In genomic region chrY:14301552-14301951, GRCh38 we compare ENCODE assay signal across 20 cellular contexts.
DNase-seq lines count a peak whose midpoint lies in the region; ATAC-seq, FAIRE-seq and TF ChIP-seq lines count a peak whose summit lies in the region.
"Had no signal": no experiment of that assay in that cellular context is flagged by ENCODE, and none has a peak within 500 bp of the region (broad histone marks: within the 10 kb centered on the region; RNA-seq: fewer than 3 reads in every experiment).

No MANE protein-coding gene starts in this region.

- no peak overlapping the region for H3K18ac ChIP-seq in mesenchymal stem cell (ENCODE audit: low read depth in 1 of 2, low read length in 2 of 2)

- H3K27ac Mint-ChIP-seq in activated naive CD4-positive, alpha-beta T cell treated with anti-CD3 and anti-CD28 coated beads, Interleukin-2, amount 10 ng/mL, durations not matched to agents 7 days and 5 days: no peak overlapping the region
- H3K27ac Mint-ChIP-seq: CD14-positive monocyte, GM23338 had no signal

- ATAC-seq in DND-41 (ENCODE audit: insufficient read depth, low read depth): 0 out of 3 replicates have a peak, but pooled peaks have one; percentile 18
- ATAC-seq: GM23338 had no signal

- no peak overlapping the region for H3K23ac ChIP-seq in mesenchymal stem cell (ENCODE audit: low read length in 2 of 2)

- H3K27me3 ChIP-seq in DND-41 (ENCODE audit: insufficient read depth, low read length, poor library complexity): no peaks in the 10 kb centered on the region
- H3K27me3 ChIP-seq in mesenchymal stem cell (ENCODE audit: control insufficient read depth in 1 of 2, insufficient read depth in 1 of 2, low read length in 2 of 2): no peaks in the 10 kb centered on the region
- no peaks in the 10 kb centered on the region for H3K27me3 ChIP-seq in sigmoid colon
- H3K27me3 ChIP-seq: Peyer's patch had no signal

- H3K4me3 ChIP-seq in DND-41 (ENCODE audit: low read depth in 1 of 2, low read length in 2 of 2) (no peak overlapping the region), mesenchymal stem cell (ENCODE audit: insufficient read depth in 1 of 2, low read depth in 1 of 2, low read length in 2 of 2) (no peak overlapping the region), sigmoid colon (no peak overlapping the region)
- H3K4me3 ChIP-seq: GM23338, Peyer's patch had no signal

- no peaks in the 10 kb centered on the region for H3K36me3 Mint-ChIP-seq in activated naive CD4-positive, alpha-beta T cell treated with anti-CD3 and anti-CD28 coated beads, Interleukin-2, amount 10 ng/mL, durations not matched to agents 7 days and 5 days
- H3K36me3 Mint-ChIP-seq: CD14-positive monocyte had no signal

- peak; percentile 8 for DNase-seq in activated naive CD4-positive, alpha-beta T cell treated with Interleukin-2 at 50 U/mL for 16 hours
- DNase-seq in activated naive CD4-positive, alpha-beta T cell treated with anti-CD3 and anti-CD28 coated beads, Interleukin-2, amount 10 ng/mL, durations not matched to agents 7 days and 5 days: no peak
- DNase-seq in DND-41: no peak
- DNase-seq in RCC 7860 (ENCODE audit: low spot score): peak; percentile 11
- DNase-seq in mesenchymal stem cell: peak; percentile 14
- DNase-seq in NCI-H128 (lab: John Stamatoyannopoulos, UW; ENCODE audit: unreplicated experiment): no peak
- DNase-seq in sigmoid colon: no peak
- DNase-seq: ACHN, AML-193, DMS 273 treated with DMSO at 0.1 percent for 48 hours, IMR-90, Kasumi-1, NCI-H1105, NCI-H187, NCI-H226, NCI-H524 treated with DMSO at 0.1 percent for 48 hours, Peyer's patch had no signal

- CTCF ChIA-PET in activated naive CD4-positive, alpha-beta T cell treated with anti-CD3 and anti-CD28 coated beads, Interleukin-2, amount 10 ng/mL, durations not matched to agents 7 days and 5 days (lab: Charles Lee): no interaction called here

- 79% methylated on average over 2 of the region's 3 CpGs for WGBS in mesenchymal stem cell
- WGBS in sigmoid colon, 2 donors: 69 to 72% methylated on average over 3 of the region's 3 CpGs

- H3K4me2 ChIP-seq in DND-41 (ENCODE audit: insufficient read depth, low read length): 0 out of 2 replicates have a peak overlapping the region, but pooled peaks have one; percentile 57
- no peak overlapping the region for H3K4me2 ChIP-seq in mesenchymal stem cell (ENCODE audit: low read length, poor library complexity, severe bottlenecking)
- H3K4me2 ChIP-seq: GM23338 had no signal

- TF ChIP-seq CTCF in DND-41 (IDR thresholded peaks at IDR 0.05; ENCODE audit: borderline replicate concordance, extremely low read depth, low read length, poor library complexity, severe bottlenecking) (no peak), sigmoid colon (IDR thresholded peaks at IDR 0.05) (no peak)

- H3K14ac ChIP-seq in mesenchymal stem cell (ENCODE audit: low read length in 2 of 2): no peak overlapping the region

- peaks cover 15% of the 10 kb centered on the region for H3K4me1 Mint-ChIP-seq in activated naive CD4-positive, alpha-beta T cell treated with anti-CD3 and anti-CD28 coated beads, Interleukin-2, amount 10 ng/mL, durations not matched to agents 7 days and 5 days
- H3K4me1 Mint-ChIP-seq: CD14-positive monocyte, GM23338 had no signal

- TF ChIP-seq POLR2A in sigmoid colon (IDR thresholded peaks at IDR 0.05): no peak

- no peak overlapping the region for H2AK5ac ChIP-seq in mesenchymal stem cell (ENCODE audit: low read length, severe bottlenecking)

- FAIRE-seq in RCC 7860 (lab: Jason Lieb, UNC): peak; percentile 71
- FAIRE-seq: GM12892 had no signal

- H3K9me3 Mint-ChIP-seq in activated naive CD4-positive, alpha-beta T cell treated with anti-CD3 and anti-CD28 coated beads, Interleukin-2, amount 10 ng/mL, durations not matched to agents 7 days and 5 days: no peaks in the 10 kb centered on the region
- H3K9me3 Mint-ChIP-seq: GM23338 had no signal

- H4K20me1 ChIP-seq in DND-41 (ENCODE audit: insufficient read depth, low read length): no peaks in the 10 kb centered on the region

- H2BK5ac ChIP-seq in mesenchymal stem cell (ENCODE audit: low read depth, low read length, poor library complexity, severe bottlenecking): no peak overlapping the region

- H3K4me1 ChIP-seq in DND-41 (ENCODE audit: insufficient read depth, low read length) (peaks cover 40% of the 10 kb centered on the region), mesenchymal stem cell (ENCODE audit: control insufficient read depth, insufficient read depth, low read depth, low read length) (no peaks in the 10 kb centered on the region), sigmoid colon (no peaks in the 10 kb centered on the region)
- H3K4me1 ChIP-seq: Peyer's patch had no signal

- peak overlapping the region; percentile 80 for H3K27ac ChIP-seq in DND-41 (ENCODE audit: low read length)
- H3K27ac ChIP-seq in mesenchymal stem cell (ENCODE audit: low read length, poor library complexity, severe bottlenecking): no peak overlapping the region
- H3K27ac ChIP-seq in sigmoid colon: no peak overlapping the region
- H3K27ac ChIP-seq: Peyer's patch had no signal

- H3K9ac ChIP-seq in DND-41 (ENCODE audit: low read depth, low read length) (peak overlapping the region; percentile 48), mesenchymal stem cell (ENCODE audit: low read length) (no peak overlapping the region)

- H2BK12ac ChIP-seq in mesenchymal stem cell (ENCODE audit: low read length in 2 of 2): no peak overlapping the region

- no peaks in the 10 kb centered on the region for H3K36me3 ChIP-seq in DND-41 (ENCODE audit: insufficient read depth, low read length)
- H3K36me3 ChIP-seq in mesenchymal stem cell (ENCODE audit: control insufficient read depth in 1 of 2, insufficient read depth in 2 of 2, low read depth in 1 of 2, low read length in 2 of 2): no peaks in the 10 kb centered on the region
- no peaks in the 10 kb centered on the region for H3K36me3 ChIP-seq in sigmoid colon
- H3K36me3 ChIP-seq: Peyer's patch had no signal

- no peak overlapping the region for H4K91ac ChIP-seq in mesenchymal stem cell (ENCODE audit: low read length)

- no peaks in the 10 kb centered on the region for H3K79me1 ChIP-seq in mesenchymal stem cell (replicated peaks; ENCODE audit: low read length, poor library complexity, severe bottlenecking)

- H3K4ac ChIP-seq in mesenchymal stem cell (ENCODE audit: low read depth in 1 of 2, low read length in 2 of 2): no peak overlapping the region

- H3K9me3 ChIP-seq in DND-41 (ENCODE audit: insufficient read depth, low read length, severe bottlenecking): peaks cover 2% of the 10 kb centered on the region
- no peaks in the 10 kb centered on the region for H3K9me3 ChIP-seq in mesenchymal stem cell (ENCODE audit: control insufficient read depth, low read length)
- no peaks in the 10 kb centered on the region for H3K9me3 ChIP-seq in sigmoid colon
- H3K9me3 ChIP-seq: Peyer's patch had no signal

- no peak overlapping the region for H2BK120ac ChIP-seq in mesenchymal stem cell (ENCODE audit: low read depth, low read length)

- H2BK15ac ChIP-seq in mesenchymal stem cell (ENCODE audit: low read depth, poor library complexity, severe bottlenecking): no peak overlapping the region

- H3K4me3 Mint-ChIP-seq in activated naive CD4-positive, alpha-beta T cell treated with anti-CD3 and anti-CD28 coated beads, Interleukin-2, amount 10 ng/mL, durations not matched to agents 7 days and 5 days: no peak overlapping the region
- H3K4me3 Mint-ChIP-seq: CD14-positive monocyte, GM23338 had no signal

- H2AFZ ChIP-seq in DND-41 (ENCODE audit: low read depth, low read length): peak overlapping the region; percentile 42; the same call in 1 of the 2 replicates
- H2AFZ ChIP-seq in mesenchymal stem cell (ENCODE audit: low read depth, low read length): no peak overlapping the region
- H2AFZ ChIP-seq: GM23338 had no signal

- no peak overlapping the region for H4K8ac ChIP-seq in mesenchymal stem cell (ENCODE audit: low read length)

- no peaks in the 10 kb centered on the region for H3K79me2 ChIP-seq in DND-41 (ENCODE audit: insufficient read depth, low read length)

- no peak for TF ChIP-seq EP300 in sigmoid colon (IDR thresholded peaks at IDR 0.05)

- intact Hi-C loops in sigmoid colon (cut with DNase I): no loop called here

- no peaks in the 10 kb centered on the region for H3K27me3 Mint-ChIP-seq in activated naive CD4-positive, alpha-beta T cell treated with anti-CD3 and anti-CD28 coated beads, Interleukin-2, amount 10 ng/mL, durations not matched to agents 7 days and 5 days

Comparison
In these comparisons a context has a peak if more than half of its experiments do, and no peak if none do; other contexts are left out.
1. DNase-seq: peak in activated naive CD4-positive, alpha-beta T cell treated with Interleukin-2 at 50 U/mL for 16 hours (single experiment), RCC 7860 (single experiment) and mesenchymal stem cell (single experiment); none in activated naive CD4-positive, alpha-beta T cell treated with anti-CD3 and anti-CD28 coated beads, Interleukin-2, amount 10 ng/mL, durations not matched to agents 7 days and 5 days (single experiment), DND-41 (single experiment), NCI-H128 (single experiment) and sigmoid colon (single experiment).